18 cellular contexts compared by ENCODE assay signal in genomic region chr5:141465351-141465750, GRCh38. TPM values are rescaled to one million over a fixed set of nuclear protein-coding genes. Genes with fewer than 3 reads are reported as not detected.
"Had no signal": no experiment of that assay in that cellular context is flagged by ENCODE, and none has a peak within 500 bp of the region (broad histone marks: within the 10 kb centered on the region; RNA-seq: fewer than 3 reads in every experiment).

No MANE protein-coding gene starts in this region.

- H3K4me3 Mint-ChIP-seq: activated CD4-positive, alpha-beta T cell treated with anti-CD3 and anti-CD28 coated beads, Interleukin-2, amount 10 ng/mL, durations not matched to agents 24 days and 14 days; activated CD8-positive, alpha-beta T cell treated with anti-CD3 and anti-CD28 coated beads, Interleukin-2, amount 10 ng/mL, durations not matched to agents 7 days and 5 days; activated T-cell treated with anti-CD3 and anti-CD28 coated beads, Interleukin-2, amount 50 U/mL, for 24 hours; natural killer cell; stimulated activated memory B cell treated with anti-CD40 and anti-IgM and Interleukin-4, amounts not matched to agents 10 μg/mL and 1 μg/mL and 100 μg/mL, for 72 hours had no signal

- H3K27ac Mint-ChIP-seq: activated CD4-positive, alpha-beta T cell treated with anti-CD3 and anti-CD28 coated beads, Interleukin-2, amount 10 ng/mL, durations not matched to agents 24 days and 14 days; activated CD8-positive, alpha-beta T cell treated with anti-CD3 and anti-CD28 coated beads, Interleukin-2, amount 10 ng/mL, durations not matched to agents 7 days and 5 days; activated T-cell treated with anti-CD3 and anti-CD28 coated beads, Interleukin-2, amount 50 U/mL, for 24 hours; activated T-helper 2 cell treated with anti-CD3 and anti-CD28 coated beads, Interferon-gamma antibody, Interleukin-2, Interleukin-4, amounts not matched to agents 10 μg/mL and 5 μg/mL and 100 μg/mL, durations not matched to agents 14 hours and 24 hours and 36 hours; natural killer cell; stimulated activated memory B cell treated with anti-CD40 and anti-IgM and Interleukin-4, amounts not matched to agents 10 μg/mL and 1 μg/mL and 100 μg/mL, for 72 hours had no signal

- DNase-seq: activated CD4-positive, alpha-beta T cell treated with anti-CD3 and anti-CD28 coated beads, Interleukin-2, amount 10 ng/mL, durations not matched to agents 24 days and 14 days; activated CD8-positive, alpha-beta T cell treated with anti-CD3 and anti-CD28 coated beads, Interleukin-2, amount 10 ng/mL, durations not matched to agents 7 days and 5 days; activated naive CD4-positive, alpha-beta T cell treated with Interleukin-2 at 50 U/mL for 16 hours; activated T-cell treated with anti-CD3 and anti-CD28 coated beads, Interleukin-2, amount 50 U/mL, for 24 hours; aorta; cerebellar nuclear complex; cortex of kidney; effector CD4-positive, alpha-beta T cell; left colon; lower lobe of right lung; natural killer cell; stimulated activated CD4-positive, alpha-beta T cell treated with anti-CD3 and anti-CD28 coated beads, Interleukin-4, amount 100 ng/mL, for 4 hours; T1000; upper lobe of right lung had no signal

- H3K27me3 Mint-ChIP-seq: stimulated activated memory B cell treated with anti-CD40 and anti-IgM and Interleukin-4, amounts not matched to agents 10 μg/mL and 1 μg/mL and 100 μg/mL, for 72 hours had no signal

- H3K9me3 Mint-ChIP-seq: activated T-helper 2 cell treated with anti-CD3 and anti-CD28 coated beads, Interferon-gamma antibody, Interleukin-2, Interleukin-4, amounts not matched to agents 10 μg/mL and 5 μg/mL and 100 μg/mL, durations not matched to agents 14 hours and 24 hours and 36 hours; natural killer cell; stimulated activated memory B cell treated with anti-CD40 and anti-IgM and Interleukin-4, amounts not matched to agents 10 μg/mL and 1 μg/mL and 100 μg/mL, for 72 hours had no signal

- H3K4me1 Mint-ChIP-seq: activated CD4-positive, alpha-beta T cell treated with anti-CD3 and anti-CD28 coated beads, Interleukin-2, amount 10 ng/mL, durations not matched to agents 24 days and 14 days; natural killer cell; stimulated activated memory B cell treated with anti-CD40 and anti-IgM and Interleukin-4, amounts not matched to agents 10 μg/mL and 1 μg/mL and 100 μg/mL, for 72 hours had no signal

- ATAC-seq: activated CD8-positive, alpha-beta T cell treated with anti-CD3 and anti-CD28 coated beads, Interleukin-2, amount 10 ng/mL, durations not matched to agents 7 days and 5 days; esophagus mucosa; left colon; lower lobe of right lung; natural killer cell; sciatic nerve; stimulated activated memory B cell treated with anti-CD40 and anti-IgM and Interleukin-4, amounts not matched to agents 10 μg/mL and 1 μg/mL and 100 μg/mL, for 72 hours; upper lobe of right lung had no signal

- H3K36me3 Mint-ChIP-seq: natural killer cell had no signal

RNA-seq across cellular contexts. Expression of gene PCDHGC3, which starts 10.4 kb away (rescaled TPM):
- total RNA-seq: activated CD8-positive, alpha-beta T cell treated with anti-CD3 and anti-CD28 coated beads, Interleukin-2, amount 10 ng/mL, durations not matched to agents 7 days and 5 days had no signal

RNA-seq across cellular contexts. Expression of gene PCDHGC4, which starts 19.5 kb away (rescaled TPM):
- total RNA-seq: activated CD4-positive, alpha-beta T cell treated with anti-CD3 and anti-CD28 coated beads, Interleukin-2, amount 10 ng/mL, durations not matched to agents 24 days and 14 days; activated CD8-positive, alpha-beta T cell treated with anti-CD3 and anti-CD28 coated beads, Interleukin-2, amount 10 ng/mL, durations not matched to agents 7 days and 5 days; activated T-helper 2 cell treated with anti-CD3 and anti-CD28 coated beads, Interferon-gamma antibody, Interleukin-2, Interleukin-4, amounts not matched to agents 10 μg/mL and 5 μg/mL and 100 μg/mL, durations not matched to agents 14 hours and 24 hours and 36 hours had no signal

RNA-seq across cellular contexts. Expression of gene PCDHGC5, which starts 23.5 kb away (rescaled TPM):
- total RNA-seq: activated CD4-positive, alpha-beta T cell treated with anti-CD3 and anti-CD28 coated beads, Interleukin-2, amount 10 ng/mL, durations not matched to agents 24 days and 14 days; activated CD8-positive, alpha-beta T cell treated with anti-CD3 and anti-CD28 coated beads, Interleukin-2, amount 10 ng/mL, durations not matched to agents 7 days and 5 days; activated T-helper 2 cell treated with anti-CD3 and anti-CD28 coated beads, Interferon-gamma antibody, Interleukin-2, Interleukin-4, amounts not matched to agents 10 μg/mL and 5 μg/mL and 100 μg/mL, durations not matched to agents 14 hours and 24 hours and 36 hours had no signal

RNA-seq across cellular contexts. Expression of gene PCDHGA12, which starts 35.0 kb away (rescaled TPM):
- total RNA-seq: activated CD8-positive, alpha-beta T cell treated with anti-CD3 and anti-CD28 coated beads, Interleukin-2, amount 10 ng/mL, durations not matched to agents 7 days and 5 days had no signal
